Comparison of ENCODE assay signal across 18 cellular contexts in the genomic region with DNA sequence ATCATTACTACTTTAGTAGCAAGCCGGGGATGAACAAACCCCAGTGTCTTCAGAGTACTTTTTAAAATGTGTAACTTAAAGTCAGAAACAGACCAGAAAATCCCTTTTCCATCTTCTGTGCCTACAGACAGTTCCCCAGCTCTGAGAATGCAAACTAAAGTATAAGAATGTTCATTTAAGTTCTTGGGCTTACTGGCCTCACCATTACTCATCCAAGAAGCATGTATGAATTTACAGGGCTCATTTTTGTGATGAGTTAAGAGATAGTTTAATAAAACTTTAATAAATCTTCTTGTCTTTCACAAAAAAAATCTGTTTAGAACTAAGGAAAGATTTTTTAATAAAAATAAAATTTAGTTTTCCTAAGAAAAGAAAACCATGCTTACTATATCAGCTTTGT. TPM values are rescaled to one million over a fixed set of nuclear protein-coding genes. Genes with fewer than 3 reads are reported as not detected.
DNase-seq lines count a peak whose midpoint lies in the region; ATAC-seq, FAIRE-seq and TF ChIP-seq lines count a peak whose summit lies in the region.
"Had no signal": no experiment of that assay in that cellular context is flagged by ENCODE, and none has a peak within 500 bp of the region (broad histone marks: within the 10 kb centered on the region; RNA-seq: fewer than 3 reads in every experiment).

No MANE protein-coding gene starts in this region.

- no peak for FAIRE-seq in bronchial epithelial cell (lab: Jason Lieb, UNC)

- 0 out of 2 replicates have a peak, but pooled peaks cover 2% of the 10 kb centered on the region for H3F3A ChIP-seq in Loucy (ENCODE audit: low read depth)

- no peak overlapping the region for H2AFZ ChIP-seq in Loucy (ENCODE audit: low read length)

- H3K27me3 ChIP-seq in Loucy (ENCODE audit: insufficient read depth, low read length, poor library complexity, severe bottlenecking) (no peaks in the 10 kb centered on the region), bronchial epithelial cell (ENCODE audit: control insufficient read depth, insufficient read depth, low read length) (no peaks in the 10 kb centered on the region), MG63 (no peaks in the 10 kb centered on the region)
- H3K27me3 ChIP-seq: BE2C, gastrocnemius medialis had no signal

- H3K9ac ChIP-seq in Loucy (ENCODE audit: low read depth, low read length, poor library complexity, severe bottlenecking), result no peak overlapping the region

- H3K79me2 ChIP-seq in Loucy (ENCODE audit: insufficient read depth, low read length), result peaks cover 42% of the 10 kb centered on the region

- no peak overlapping the region for H3K4me3 ChIP-seq in Loucy (ENCODE audit: low read length, poor library complexity, severe bottlenecking)
- no peak overlapping the region for H3K4me3 ChIP-seq in bronchial epithelial cell (ENCODE audit: low read depth, low read length)
- H3K4me3 ChIP-seq in MG63, result no peak overlapping the region
- H3K4me3 ChIP-seq: gastrocnemius medialis had no signal

- TF ChIP-seq CTCF in Loucy (conservative IDR thresholded peaks at IDR 0.05; ENCODE audit: low read length), result no peak
- no peak for TF ChIP-seq CTCF in bronchial epithelial cell (IDR thresholded peaks at IDR 0.05; ENCODE audit: insufficient read depth, low read length, severe bottlenecking)

- H3K4me1 ChIP-seq in Loucy (ENCODE audit: insufficient read depth, low read length, poor library complexity, severe bottlenecking), result peaks cover 39% of the 10 kb centered on the region

- no peaks in the 10 kb centered on the region for H3K9me2 ChIP-seq in Loucy (replicated peaks; ENCODE audit: low read depth, low read length)

- ATAC-seq in HG03378 (IDR thresholded peaks at IDR 0.05; ENCODE audit: unreplicated experiment), result no peak
- ATAC-seq: gastrocnemius medialis, natural killer cell, Panc1, T-cell, WTC11 had no signal

- no peaks in the 10 kb centered on the region for H3K36me3 ChIP-seq in Loucy (ENCODE audit: insufficient read depth, low read length)
- no peaks in the 10 kb centered on the region for H3K36me3 ChIP-seq in bronchial epithelial cell (ENCODE audit: control insufficient read depth, insufficient read depth, low read length)
- H3K36me3 ChIP-seq in MG63, result peaks cover 53% of the 10 kb centered on the region
- H3K36me3 ChIP-seq: gastrocnemius medialis had no signal

- peaks cover 29% of the 10 kb centered on the region for H4K20me1 ChIP-seq in Loucy (ENCODE audit: insufficient read depth, low read length, poor library complexity, severe bottlenecking)

- H3K9me3 ChIP-seq in Loucy (ENCODE audit: insufficient read depth, low read depth, low read length) (no peaks in the 10 kb centered on the region), MG63 (no peaks in the 10 kb centered on the region)
- H3K9me3 ChIP-seq: BE2C, gastrocnemius medialis had no signal

- DNase-seq in AG08395 (ENCODE audit: low spot score) (peak; percentile 53), bronchial epithelial cell (ENCODE audit: low read depth) (peak; percentile 33), iris pigment epithelial cell (ENCODE audit: low read depth) (peak; percentile 87), MG63 (no peak), NCI-H1694 treated with DMSO at 0.1 percent for 48 hours (lab: John Stamatoyannopoulos, UW) (no peak), mucosa of gallbladder (ENCODE audit: low spot score) (no peak)
- DNase-seq: activated CD8-positive, alpha-beta memory T cell treated with anti-CD3 and anti-CD28 coated beads for 24 hours; activated gamma-delta T cell; BE2C; gastrocnemius medialis; natural killer cell; NCI-H1930; NCI-H526; T-cell had no signal

- peak overlapping the region; percentile 28 for H3K4me2 ChIP-seq in Loucy (ENCODE audit: low read depth, low read length, poor library complexity, severe bottlenecking)

RNA-seq across cellular contexts. Expression of a gene that starts 4.6 kb away (rescaled TPM):
- total RNA-seq in bronchial epithelial cell (23.9 and 27.1 TPM in 2 replicates), mucosa of gallbladder (51.4 TPM)
- total RNA-seq in MG63 (2014; rRNA removed; shearing (Covaris generic); ENCODE audit: low replicate concordance), result 17.9 and 27.2 TPM in 2 replicates

Comparison
In these comparisons a context has a peak if more than half of its experiments do, and no peak if none do; other contexts are left out.
1. DNase-seq: peak in AG08395 (single experiment), bronchial epithelial cell (single experiment) and iris pigment epithelial cell (single experiment); none in MG63 (single experiment), NCI-H1694 treated with DMSO at 0.1 percent for 48 hours (single experiment) and mucosa of gallbladder (single experiment).